In the genomic region with DNA sequence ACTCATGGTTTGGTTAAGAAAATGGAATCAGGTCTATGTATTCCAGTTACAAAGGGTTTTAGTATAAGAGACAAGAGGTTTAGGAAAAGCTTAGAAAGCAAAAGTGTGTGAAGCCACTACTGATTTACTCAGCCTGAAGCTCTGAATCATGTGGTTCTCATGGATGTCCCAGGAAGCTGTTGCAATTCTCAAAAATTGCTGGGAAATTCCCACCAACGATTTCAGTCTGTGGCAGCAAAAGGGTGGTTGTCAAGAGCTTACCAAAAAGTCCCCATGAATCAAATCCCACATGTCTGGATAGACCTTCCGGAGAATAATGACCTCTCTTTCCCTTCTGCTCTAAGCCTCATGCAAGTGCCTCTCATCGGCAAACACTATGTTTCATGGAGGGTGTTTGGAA, we compare ENCODE assay signal across 24 cellular contexts.
DNase-seq lines count a peak whose midpoint lies in the region; ATAC-seq and TF ChIP-seq lines count a peak whose summit lies in the region.
"Had no signal": no experiment of that assay in that cellular context is flagged by ENCODE, and none has a peak within 500 bp of the region (broad histone marks: within the 10 kb centered on the region; RNA-seq: fewer than 3 reads in every experiment).

No MANE protein-coding gene starts in this region.

- no peaks in the 10 kb centered on the region for H3K27me3 ChIP-seq in kidney epithelial cell (ENCODE audit: control insufficient read depth, insufficient read depth, low read length)
- H3K27me3 ChIP-seq: BE2C, body of pancreas, upper lobe of left lung had no signal

- ATAC-seq in HG02798 (IDR thresholded peaks at IDR 0.05; ENCODE audit: poor library complexity, unreplicated experiment) = no peak
- no peak for ATAC-seq in HG02571 (IDR thresholded peaks at IDR 0.05; ENCODE audit: unreplicated experiment)
- no peak for ATAC-seq in GM18520 (IDR thresholded peaks at IDR 0.05; ENCODE audit: unreplicated experiment)
- ATAC-seq: body of pancreas; effector memory CD8-positive, alpha-beta T cell; GM23338; naive thymus-derived CD4-positive, alpha-beta T cell; SK-N-SH treated with all-trans-retinoic acid at 6 μM for 48 hours had no signal

- TF ChIP-seq CTCF in kidney epithelial cell (IDR thresholded peaks at IDR 0.05; ENCODE audit: insufficient read depth, low read length, poor library complexity, severe bottlenecking) = no peak

- H3K36me3 ChIP-seq in kidney epithelial cell (ENCODE audit: control insufficient read depth, insufficient read depth, low read length) = no peaks in the 10 kb centered on the region
- H3K36me3 ChIP-seq: BE2C, upper lobe of left lung, WERI-Rb-1 had no signal

- H3K4me3 ChIP-seq in kidney epithelial cell (ENCODE audit: low read depth, low read length) = no peak overlapping the region
- H3K4me3 ChIP-seq: body of pancreas, GM23338, upper lobe of left lung had no signal

- peak; percentile 56 for DNase-seq in A172 (ENCODE audit: low spot score)
- peak; percentile 46 for DNase-seq in LHCN-M2 (ENCODE audit: low read depth)
- DNase-seq in dedifferentiated amniotic fluid mesenchymal stem cell (ENCODE audit: extremely low spot score) = peak; percentile 27
- peak; percentile 34 for DNase-seq in kidney epithelial cell (ENCODE audit: low read depth)
- no peak for DNase-seq in SKM-1 (lab: John Stamatoyannopoulos, UW; ENCODE audit: unreplicated experiment)
- DNase-seq: activated CD4-positive, alpha-beta T cell treated with anti-CD3 and anti-CD28 coated beads, Interleukin-2, amount 50 U/mL, for 1 hour; activated CD8-positive, alpha-beta memory T cell treated with anti-CD3 and anti-CD28 coated beads, Interleukin-2, amount 50 U/mL, for 48 hours; activated naive CD8-positive, alpha-beta T cell treated with anti-CD3 and anti-CD28 coated beads for 36 hours; BE2C; body of pancreas; COR-L47; DMS79 treated with DMSO at 0.1 percent for 48 hours; effector memory CD8-positive, alpha-beta T cell; hippocampal formation; naive thymus-derived CD4-positive, alpha-beta T cell; NCI-H146; NCI-H69; upper lobe of left lung; WERI-Rb-1 had no signal
